ENCODE assay signal across 8 cellular contexts in genomic region chr6:3751019-3751729, GRCh38. TPM values are rescaled to one million over a fixed set of nuclear protein-coding genes. Genes with fewer than 3 reads are reported as not detected.
DNase-seq lines count a peak whose midpoint lies in the region; ATAC-seq and TF ChIP-seq lines count a peak whose summit lies in the region.

TSS of gene PXDC1 (minus strand) at chr6:3751713. CDS start at chr6:3751531, 182 bp downstream.

- H3K27me3 ChIP-seq in duodenal mucosa (ENCODE audit: control insufficient read depth in 1 of 2, insufficient read depth in 2 of 2, low read length in 2 of 2) (no peaks in the 10 kb centered on the region), thoracic aorta (replicated peaks; ENCODE audit: insufficient read depth) (no peaks in the 10 kb centered on the region)

- no peaks in the 10 kb centered on the region for H3K36me3 Mint-ChIP-seq in T-helper 1 cell treated with Interleukin-12 subunit alpha and Interleukin-12 subunit beta and Interleukin-4 antibody, amounts not matched to agents 30 μg/mL and 1 μg/mL, for 36 hours (ENCODE audit: low read depth)

- no peaks in the 10 kb centered on the region for H3K9me2 ChIP-seq in OCI-LY7 (ENCODE audit: insufficient read depth, low read length)

- H3K4me1 ChIP-seq in duodenal mucosa (ENCODE audit: control insufficient read depth in 1 of 2, insufficient read depth in 2 of 2, low read length in 2 of 2) (peaks cover 35 to 41% of the 10 kb centered on the region in 2 donors), mesodermal cell (ENCODE audit: control insufficient read depth, insufficient read depth, low read length, poor library complexity, severe bottlenecking) (peaks cover 26% of the 10 kb centered on the region), thoracic aorta (ENCODE audit: control insufficient read depth in 1 of 2, low read depth in 2 of 2) (peaks cover 14 to 28% of the 10 kb centered on the region in 2 donors), OCI-LY7 (ENCODE audit: insufficient read depth, low read length, poor library complexity, severe bottlenecking) (no peaks in the 10 kb centered on the region)

- H3K9me3 ChIP-seq in duodenal mucosa (ENCODE audit: control insufficient read depth in 1 of 2, low read length in 2 of 2) (no peaks in the 10 kb centered on the region), mesodermal cell (ENCODE audit: control insufficient read depth, low read length) (no peaks in the 10 kb centered on the region), thoracic aorta (no peaks in the 10 kb centered on the region), OCI-LY7 (ENCODE audit: low read length) (no peaks in the 10 kb centered on the region)

- H3K4me2 ChIP-seq in OCI-LY7 (ENCODE audit: low read length), result no peak within 1 kb of the TSS

- peaks cover 3% of the 10 kb centered on the region for H3K4me1 Mint-ChIP-seq in T-helper 1 cell treated with Interleukin-12 subunit alpha and Interleukin-12 subunit beta and Interleukin-4 antibody, amounts not matched to agents 30 μg/mL and 1 μg/mL, for 36 hours (ENCODE audit: low read depth)

- H3K9ac ChIP-seq in duodenal mucosa (ENCODE audit: low read depth in 1 of 2, low read length in 2 of 2), result peak within 1 kb of the TSS; percentile 62 to 74

- H3K27me3 Mint-ChIP-seq in T-helper 1 cell treated with Interleukin-12 subunit alpha and Interleukin-12 subunit beta and Interleukin-4 antibody, amounts not matched to agents 30 μg/mL and 1 μg/mL, for 36 hours (ENCODE audit: low read depth), result peaks cover 68% of the 10 kb centered on the region

- H3K4me3 ChIP-seq in HFF-Myc (replicated peaks; ENCODE audit: low read depth, low read length) (peak within 1 kb of the TSS; percentile 67), duodenal mucosa (ENCODE audit: low read depth in 1 of 2, low read length in 2 of 2) (peak within 1 kb of the TSS; percentile 72 to 78), mesodermal cell (ENCODE audit: extremely low read depth, insufficient read depth, low read length, poor library complexity, severe bottlenecking) (peak within 1 kb of the TSS; percentile 84), thoracic aorta (peak within 1 kb of the TSS; percentile 94), OCI-LY7 (ENCODE audit: low read depth, low read length, poor library complexity, severe bottlenecking) (no peak within 1 kb of the TSS)

- no TSS peak for BruUV-seq in OCI-LY7 (replicated peaks; lab: Mats Ljungman, UMichigan)

- no peaks in the 10 kb centered on the region for H4K20me1 ChIP-seq in OCI-LY7 (ENCODE audit: insufficient read depth, low read length)

- 0 to 1% methylated on average over 46 to 79 of the region's 94 CpGs for WGBS in mesodermal cell (ENCODE audit: insufficient coverage in 2 of 2), 2 experiments

- H3K9me3 Mint-ChIP-seq in T-helper 1 cell treated with Interleukin-12 subunit alpha and Interleukin-12 subunit beta and Interleukin-4 antibody, amounts not matched to agents 30 μg/mL and 1 μg/mL, for 36 hours, result no peaks in the 10 kb centered on the region

- ATAC-seq in thoracic aorta (ENCODE audit: insufficient number of reproducible peaks, low FRiP score, low read depth), result peak; percentile 3

- POLR2A ChIA-PET in OCI-LY7 (lab: Charles Lee), result no interaction called here

- no peaks in the 10 kb centered on the region for H3K79me2 ChIP-seq in OCI-LY7 (ENCODE audit: insufficient read depth, low read depth, low read length)

- CTCF ChIA-PET in OCI-LY7 (lab: Charles Lee; ENCODE audit: unreplicated experiment), result no interaction called here

- in situ Hi-C loops in GM13976 (cut with MboI; ENCODE audit: low sequenced_read_pairs, unreplicated experiment), result no loop called here

- DNase-seq in GM13976 (ENCODE audit: low spot score) (peak; percentile 52), HFF-Myc (ENCODE audit: extremely low read depth, low read depth) (no peak), thoracic aorta (ENCODE audit: low spot score) (no peak), OCI-LY7 (ENCODE audit: low spot score) (no peak), putamen (ENCODE audit: low spot score) (no peak)

- no peak within 1 kb of the TSS for H2AFZ ChIP-seq in OCI-LY7 (ENCODE audit: low read length)

- peak within 1 kb of the TSS; percentile 4 for H3K4me3 Mint-ChIP-seq in T-helper 1 cell treated with Interleukin-12 subunit alpha and Interleukin-12 subunit beta and Interleukin-4 antibody, amounts not matched to agents 30 μg/mL and 1 μg/mL, for 36 hours

- H3K27ac Mint-ChIP-seq in T-helper 1 cell treated with Interleukin-12 subunit alpha and Interleukin-12 subunit beta and Interleukin-4 antibody, amounts not matched to agents 30 μg/mL and 1 μg/mL, for 36 hours, result no peak within 1 kb of the TSS

- intact Hi-C loops in OCI-LY7 (cut with micrococcal nuclease; ENCODE audit: unreplicated experiment), result no loop called here

- TF ChIP-seq CTCF in GM13976 (IDR thresholded peaks at IDR 0.05; ENCODE audit: borderline replicate concordance, control extremely low read depth, extremely low read depth, insufficient read depth, missing control alignments), result no peak
- no peak for TF ChIP-seq CTCF in HFF-Myc (IDR thresholded peaks at IDR 0.05; ENCODE audit: low read depth, low read length, missing control alignments)
- TF ChIP-seq CTCF in thoracic aorta (IDR thresholded peaks at IDR 0.05), result no peak
- TF ChIP-seq CTCF in OCI-LY7 (conservative IDR thresholded peaks at IDR 0.05; ENCODE audit: low read length), result no peak

- H3K36me3 ChIP-seq in duodenal mucosa (ENCODE audit: control insufficient read depth in 1 of 2, insufficient read depth in 2 of 2, low read length in 2 of 2) (no peaks in the 10 kb centered on the region), mesodermal cell (ENCODE audit: control insufficient read depth, insufficient read depth, low read length) (peaks cover 4% of the 10 kb centered on the region), thoracic aorta (peaks cover 4% of the 10 kb centered on the region), OCI-LY7 (ENCODE audit: insufficient read depth, low read length) (no peaks in the 10 kb centered on the region)

- H3K27ac ChIP-seq in duodenal mucosa (ENCODE audit: low read depth, low read length) (peak within 1 kb of the TSS; percentile 83), mesodermal cell (ENCODE audit: low read depth, low read length, severe bottlenecking) (peak within 1 kb of the TSS; percentile 87), thoracic aorta (peak within 1 kb of the TSS; percentile 97 to 100), OCI-LY7 (ENCODE audit: low read depth, low read length, poor library complexity, severe bottlenecking) (no peak within 1 kb of the TSS)

RNA-seq across cellular contexts. Expression of gene PXDC1, which starts in this region (rescaled TPM):
- polyA plus RNA-seq in mesodermal cell (2013, experiment 1 of 2), result 26.3 TPM
- polyA plus RNA-seq in mesodermal cell (2013, experiment 2 of 2), result 26.1 TPM
- 100 to 1,000 TPM; 406 to 488 TPM for total RNA-seq in thoracic aorta
- total RNA-seq in OCI-LY7 (2014; rRNA removed; shearing (Covaris generic)), result not detected in 2 replicates
- total RNA-seq in OCI-LY7 (2022), result not detected in 2 replicates

Comparison
In these comparisons a context has a peak if more than half of its experiments do, and no peak if none do; other contexts are left out.
1. RNA of gene PXDC1 (total RNA-seq): 406 to 488 TPM in thoracic aorta; not detected in OCI-LY7; every median in the first group is over 100 times any median in the second.